1 cellular context compared by ENCODE assay signal in the genomic region with DNA sequence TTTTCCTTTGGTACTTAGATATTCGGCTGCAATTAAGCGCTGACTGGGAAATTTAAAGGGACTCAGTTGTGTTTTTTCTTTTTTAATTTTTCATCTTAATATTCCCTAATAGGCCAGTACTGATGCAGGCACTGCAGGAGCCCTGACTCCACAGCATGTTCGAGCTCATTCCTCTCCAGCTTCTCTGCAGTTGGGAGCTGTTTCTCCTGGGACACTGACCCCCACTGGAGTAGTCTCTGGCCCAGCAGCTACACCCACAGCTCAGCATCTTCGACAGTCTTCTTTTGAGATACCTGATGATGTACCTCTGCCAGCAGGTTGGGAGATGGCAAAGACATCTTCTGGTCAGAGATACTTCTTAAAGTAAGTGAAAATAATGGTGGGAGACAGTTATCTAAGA.
A peak's percentile ranks its signal among the peaks of the same experiment; 100 is the strongest.
TF ChIP-seq lines count a peak whose summit lies in the region.

No MANE protein-coding gene starts in this region.

TF ChIP-seq in HepG2, 621 proteins besides CTCF, POLR2A, EP300 and RAD21:
- TF ChIP-seq HNRNPUL1 (IDR thresholded peaks at IDR 0.05; ENCODE audit: low read depth, low read length), result no peak
- TF ChIP-seq ZBTB38 (CRISPR knock-in tag; IDR thresholded peaks at IDR 0.05), result no peak
- peak; percentile 44; the same call in 1 of the 2 replicates for TF ChIP-seq SAP130 (CRISPR knock-in tag; IDR thresholded peaks at IDR 0.05; ENCODE audit: low read depth)
- TF ChIP-seq, protein P1, sequence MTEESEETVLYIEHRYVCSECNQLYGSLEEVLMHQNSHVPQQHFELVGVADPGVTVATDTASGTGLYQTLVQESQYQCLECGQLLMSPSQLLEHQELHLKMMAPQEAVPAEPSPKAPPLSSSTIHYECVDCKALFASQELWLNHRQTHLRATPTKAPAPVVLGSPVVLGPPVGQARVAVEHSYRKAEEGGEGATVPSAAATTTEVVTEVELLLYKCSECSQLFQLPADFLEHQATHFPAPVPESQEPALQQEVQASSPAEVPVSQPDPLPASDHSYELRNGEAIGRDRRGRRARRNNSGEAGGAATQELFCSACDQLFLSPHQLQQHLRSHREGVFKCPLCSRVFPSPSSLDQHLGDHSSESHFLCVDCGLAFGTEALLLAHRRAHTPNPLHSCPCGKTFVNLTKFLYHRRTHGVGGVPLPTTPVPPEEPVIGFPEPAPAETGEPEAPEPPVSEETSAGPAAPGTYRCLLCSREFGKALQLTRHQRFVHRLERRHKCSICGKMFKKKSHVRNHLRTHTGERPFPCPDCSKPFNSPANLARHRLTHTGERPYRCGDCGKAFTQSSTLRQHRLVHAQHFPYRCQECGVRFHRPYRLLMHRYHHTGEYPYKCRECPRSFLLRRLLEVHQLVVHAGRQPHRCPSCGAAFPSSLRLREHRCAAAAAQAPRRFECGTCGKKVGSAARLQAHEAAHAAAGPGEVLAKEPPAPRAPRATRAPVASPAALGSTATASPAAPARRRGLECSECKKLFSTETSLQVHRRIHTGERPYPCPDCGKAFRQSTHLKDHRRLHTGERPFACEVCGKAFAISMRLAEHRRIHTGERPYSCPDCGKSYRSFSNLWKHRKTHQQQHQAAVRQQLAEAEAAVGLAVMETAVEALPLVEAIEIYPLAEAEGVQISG (CRISPR knock-in tag; IDR thresholded peaks at IDR 0.05), result no peak
- no peak for TF ChIP-seq ZNF3 (CRISPR knock-in tag; IDR thresholded peaks at IDR 0.05)
- TF ChIP-seq ZBTB7B (CRISPR knock-in tag; IDR thresholded peaks at IDR 0.05), result no peak
- TF ChIP-seq CC2D1A (CRISPR knock-in tag; IDR thresholded peaks at IDR 0.05), result no peak
- no peak for TF ChIP-seq ZNF570 (CRISPR knock-in tag; IDR thresholded peaks at IDR 0.05; ENCODE audit: borderline replicate concordance)
- TF ChIP-seq NCOR1 (IDR thresholded peaks at IDR 0.05; ENCODE audit: borderline replicate concordance, low read length), result no peak
- TF ChIP-seq ZNF749 (CRISPR knock-in tag; IDR thresholded peaks at IDR 0.05; ENCODE audit: borderline replicate concordance), result no peak
- peak; percentile 45; the same call in 1 of the 2 replicates for TF ChIP-seq RBFOX2 (IDR thresholded peaks at IDR 0.05; ENCODE audit: low read depth, low read length)
- TF ChIP-seq CBX1 (IDR thresholded peaks at IDR 0.05; ENCODE audit: low read depth), result no peak
- no peak for TF ChIP-seq GPN1 (CRISPR knock-in tag; IDR thresholded peaks at IDR 0.05; ENCODE audit: borderline replicate concordance)
- no peak for TF ChIP-seq HMGA1 (CRISPR knock-in tag; conservative IDR thresholded peaks at IDR 0.05)
- peak; percentile 50; the same call in 1 of the 2 replicates for TF ChIP-seq POLR2G (IDR thresholded peaks at IDR 0.05; ENCODE audit: low read depth, low read length)
- TF ChIP-seq, protein P2, sequence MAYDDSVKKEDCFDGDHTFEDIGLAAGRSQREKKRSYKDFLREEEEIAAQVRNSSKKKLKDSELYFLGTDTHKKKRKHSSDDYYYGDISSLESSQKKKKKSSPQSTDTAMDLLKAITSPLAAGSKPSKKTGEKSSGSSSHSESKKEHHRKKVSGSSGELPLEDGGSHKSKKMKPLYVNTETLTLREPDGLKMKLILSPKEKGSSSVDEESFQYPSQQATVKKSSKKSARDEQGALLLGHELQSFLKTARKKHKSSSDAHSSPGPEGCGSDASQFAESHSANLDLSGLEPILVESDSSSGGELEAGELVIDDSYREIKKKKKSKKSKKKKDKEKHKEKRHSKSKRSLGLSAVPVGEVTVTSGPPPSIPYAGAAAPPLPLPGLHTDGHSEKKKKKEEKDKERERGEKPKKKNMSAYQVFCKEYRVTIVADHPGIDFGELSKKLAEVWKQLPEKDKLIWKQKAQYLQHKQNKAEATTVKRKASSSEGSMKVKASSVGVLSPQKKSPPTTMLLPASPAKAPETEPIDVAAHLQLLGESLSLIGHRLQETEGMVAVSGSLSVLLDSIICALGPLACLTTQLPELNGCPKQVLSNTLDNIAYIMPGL (CRISPR knock-in tag; IDR thresholded peaks at IDR 0.05; ENCODE audit: borderline replicate concordance in 1 of 2, low read depth in 1 of 2), result no peak
- TF ChIP-seq TCF12 (IDR thresholded peaks at IDR 0.05), result no peak
- no peak for TF ChIP-seq TCF12 (CRISPR knock-in tag; IDR thresholded peaks at IDR 0.05)
- TF ChIP-seq MXI1 (IDR thresholded peaks at IDR 0.05; ENCODE audit: borderline replicate concordance, low read depth, low read length), result no peak
- TF ChIP-seq ZNF672 (CRISPR knock-in tag; IDR thresholded peaks at IDR 0.05), result no peak
- TF ChIP-seq ZNF616 (CRISPR knock-in tag; IDR thresholded peaks at IDR 0.05; ENCODE audit: low read depth), result no peak
- TF ChIP-seq, protein P3, sequence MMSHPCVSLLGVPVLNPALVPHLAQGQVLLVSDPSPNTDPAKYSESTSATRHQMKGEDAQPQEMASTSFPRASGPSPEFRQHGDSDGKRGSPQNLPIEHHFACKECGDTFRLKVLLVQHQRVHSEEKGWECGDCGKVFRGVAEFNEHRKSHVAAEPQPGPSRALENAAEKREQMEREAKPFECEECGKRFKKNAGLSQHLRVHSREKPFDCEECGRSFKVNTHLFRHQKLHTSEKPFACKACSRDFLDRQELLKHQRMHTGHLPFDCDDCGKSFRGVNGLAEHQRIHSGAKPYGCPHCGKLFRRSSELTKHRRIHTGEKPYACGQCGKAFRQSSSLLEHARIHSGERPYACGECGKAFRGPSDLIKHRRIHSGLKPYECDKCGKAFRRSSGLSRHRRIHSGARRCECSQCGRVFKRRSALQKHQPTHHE (CRISPR knock-in tag; IDR thresholded peaks at IDR 0.05; ENCODE audit: borderline replicate concordance), result no peak
- TF ChIP-seq, protein P4, sequence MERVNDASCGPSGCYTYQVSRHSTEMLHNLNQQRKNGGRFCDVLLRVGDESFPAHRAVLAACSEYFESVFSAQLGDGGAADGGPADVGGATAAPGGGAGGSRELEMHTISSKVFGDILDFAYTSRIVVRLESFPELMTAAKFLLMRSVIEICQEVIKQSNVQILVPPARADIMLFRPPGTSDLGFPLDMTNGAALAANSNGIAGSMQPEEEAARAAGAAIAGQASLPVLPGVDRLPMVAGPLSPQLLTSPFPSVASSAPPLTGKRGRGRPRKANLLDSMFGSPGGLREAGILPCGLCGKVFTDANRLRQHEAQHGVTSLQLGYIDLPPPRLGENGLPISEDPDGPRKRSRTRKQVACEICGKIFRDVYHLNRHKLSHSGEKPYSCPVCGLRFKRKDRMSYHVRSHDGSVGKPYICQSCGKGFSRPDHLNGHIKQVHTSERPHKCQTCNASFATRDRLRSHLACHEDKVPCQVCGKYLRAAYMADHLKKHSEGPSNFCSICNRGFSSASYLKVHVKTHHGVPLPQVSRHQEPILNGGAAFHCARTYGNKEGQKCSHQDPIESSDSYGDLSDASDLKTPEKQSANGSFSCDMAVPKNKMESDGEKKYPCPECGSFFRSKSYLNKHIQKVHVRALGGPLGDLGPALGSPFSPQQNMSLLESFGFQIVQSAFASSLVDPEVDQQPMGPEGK (CRISPR knock-in tag; IDR thresholded peaks at IDR 0.05), result 0 out of 2 replicates have a peak, but pooled peaks have one; percentile 31
- TF ChIP-seq TMF1 (CRISPR knock-in tag; IDR thresholded peaks at IDR 0.05; ENCODE audit: low read depth), result no peak
- TF ChIP-seq GLI4 (CRISPR knock-in tag; IDR thresholded peaks at IDR 0.05; ENCODE audit: borderline replicate concordance), result no peak
- TF ChIP-seq KDM5A (IDR thresholded peaks at IDR 0.05; ENCODE audit: borderline replicate concordance, low read length), result no peak
- TF ChIP-seq ZNF543 (CRISPR knock-in tag; IDR thresholded peaks at IDR 0.05), result no peak
- TF ChIP-seq ZNF772 (CRISPR knock-in tag; IDR thresholded peaks at IDR 0.05), result no peak
- no peak for TF ChIP-seq MED1 (CRISPR knock-in tag; IDR thresholded peaks at IDR 0.05)
